8 cellular contexts compared by ENCODE assay signal in genomic region chr17:39979865-39980401, GRCh38. TPM values are rescaled to one million over a fixed set of nuclear protein-coding genes. Genes with fewer than 3 reads are reported as not detected.
DNase-seq lines count a peak whose midpoint lies in the region; ATAC-seq and TF ChIP-seq lines count a peak whose summit lies in the region.

No MANE protein-coding gene starts in this region.

- CTCF ChIA-PET in CD4-positive, alpha-beta memory T cell (lab: Charles Lee; ENCODE audit: partially characterized antibody), result interaction anchor here (0.9 to 8.5 kb wide), 20 partner anchors 11 to 432 kb away, joined by 3 to 197 read pairs (median 4); partner anchors contain the start of gene GSDMA
- CTCF ChIA-PET in Panc1 (lab: Charles Lee), result interaction anchor here (0.6 to 1.0 kb wide), 5 partner anchors 21 to 108 kb away, joined by 3 to 4 read pairs (median 3); no protein-coding TSS in a partner anchor

- peak overlapping the region; percentile 96 for H3K27ac ChIP-seq in CD4-positive, alpha-beta memory T cell (ENCODE audit: low read depth, low read length)
- H3K27ac ChIP-seq in Panc1 (ENCODE audit: low read length) (peak overlapping the region; percentile 67), right lobe of liver (peak overlapping the region in 2 of 3 donors; percentile 21 to 57), tibial nerve (peak overlapping the region; percentile 58 to 92 (median 88))

- peak overlapping the region; percentile 63 to 79 for H3K4me3 ChIP-seq in CD4-positive, alpha-beta memory T cell (ENCODE audit: low read length in 2 of 2)
- H3K4me3 ChIP-seq in Panc1 (ENCODE audit: low read depth in 2 of 2, low read length in 2 of 2) (peak overlapping the region; percentile 90 to 95), choroid plexus epithelial cell (ENCODE audit: low read depth, low read length) (peak overlapping the region; percentile 99), right lobe of liver (peak overlapping the region; percentile 25 to 93 (median 48)), tibial nerve (peak overlapping the region; percentile 20 to 95 (median 44))

- H3K27ac Mint-ChIP-seq in CD4-positive, alpha-beta memory T cell, result peak overlapping the region; percentile 94 to 98 (median 97)

- peak in 1 of 5 donors; percentile 45 for DNase-seq in CD4-positive, alpha-beta memory T cell
- peak; percentile 10 for DNase-seq in Panc1 (ENCODE audit: low read depth, low spot score)
- DNase-seq in choroid plexus epithelial cell (ENCODE audit: low read depth), result no peak
- no peak for DNase-seq in right lobe of liver
- DNase-seq in tibial nerve (ENCODE audit: low spot score in 2 of 2), result no peak
- DNase-seq in GM19240 (ENCODE audit: insufficient read length, low spot score), result no peak

- no peak for TF ChIP-seq CTCF in Panc1 (IDR thresholded peaks at IDR 0.05)
- peak; percentile 41 for TF ChIP-seq CTCF in choroid plexus epithelial cell (conservative IDR thresholded peaks at IDR 0.05; ENCODE audit: low read depth, low read length)
- TF ChIP-seq CTCF in right lobe of liver (IDR thresholded peaks at IDR 0.05), result no peak
- no peak for TF ChIP-seq CTCF in tibial nerve (IDR thresholded peaks at IDR 0.05)

- ATAC-seq in GM18873 (IDR thresholded peaks at IDR 0.05; ENCODE audit: low FRiP score, unreplicated experiment) (peak; percentile 9), HG03442 (IDR thresholded peaks at IDR 0.05; ENCODE audit: unreplicated experiment) (peak; percentile 9), Panc1 (peak; percentile 40), right lobe of liver (peak; percentile 4 to 25 (median 16))

- no peak for TF ChIP-seq EP300 in tibial nerve (IDR thresholded peaks at IDR 0.05)

- no peak for TF ChIP-seq POLR2A in right lobe of liver (IDR thresholded peaks at IDR 0.05)
- TF ChIP-seq POLR2A in tibial nerve (IDR thresholded peaks at IDR 0.05), result no peak

- H3K36me3 Mint-ChIP-seq in CD4-positive, alpha-beta memory T cell, result peaks cover 7 to 31% of the 10 kb centered on the region in 2 donors

- peaks cover 34% of the 10 kb centered on the region for H3K4me1 ChIP-seq in CD4-positive, alpha-beta memory T cell (ENCODE audit: insufficient read depth, low read length)
- H3K4me1 ChIP-seq in Panc1 (ENCODE audit: control insufficient read depth, insufficient read depth, low read length) (peaks cover 11% of the 10 kb centered on the region; the same call in 1 of the 2 replicates), right lobe of liver (peaks cover 0 to 14% (median 6%) of the 10 kb centered on the region in 4 donors), tibial nerve (peaks cover 0 to 35% (median 21%) of the 10 kb centered on the region in 4 donors)

- H3K9me3 ChIP-seq in CD4-positive, alpha-beta memory T cell (ENCODE audit: control insufficient read depth in 1 of 2, low read length in 2 of 2), result no peaks in the 10 kb centered on the region
- H3K9me3 ChIP-seq in Panc1 (ENCODE audit: control insufficient read depth, insufficient read depth, low read depth, low read length) (no peaks in the 10 kb centered on the region), right lobe of liver (no peaks in the 10 kb centered on the region), tibial nerve (no peaks in the 10 kb centered on the region)

- peaks cover 21 to 41% (median 32%) of the 10 kb centered on the region in 4 donors for H3K4me1 Mint-ChIP-seq in CD4-positive, alpha-beta memory T cell

- H3K9me3 Mint-ChIP-seq in CD4-positive, alpha-beta memory T cell, result no peaks in the 10 kb centered on the region

- 2% methylated on average over 11 of the region's 12 CpGs for WGBS in right lobe of liver (ENCODE audit: insufficient coverage, low coverage, low lambda C conversion rate, missing lambda C conversion rate)
- 1 to 2% methylated on average over 12 of the region's 12 CpGs for WGBS in tibial nerve, 2 donors

- H3K4me3 Mint-ChIP-seq in CD4-positive, alpha-beta memory T cell, result peak overlapping the region; percentile 91 to 98 (median 95)

- no peaks in the 10 kb centered on the region for H3K27me3 Mint-ChIP-seq in CD4-positive, alpha-beta memory T cell

- in situ Hi-C loops in Panc1 (cut with HindIII; ENCODE audit: low pct_unique_long_range_greater_than_20kb, low sequenced_read_pairs), result no loop called here

- no TSS peak for BruUV-seq in Panc1 (replicated peaks; lab: Mats Ljungman, UMichigan)

- POLR2A ChIA-PET in CD4-positive, alpha-beta memory T cell (lab: Charles Lee; ENCODE audit: partially characterized antibody), result interaction anchor here (0.6 to 3.7 kb wide), 30 partner anchors 10 to 1709 kb away, joined by 3 to 52 read pairs (median 5); partner anchors contain the start of genes EIF1, GSDMA, GSDMB and LRRC3C
- POLR2A ChIA-PET in Panc1 (lab: Charles Lee), result interaction anchor here (0.6 to 0.8 kb wide), 3 partner anchors 14 to 383 kb away, joined by 3 to 7 read pairs (median 4); no protein-coding TSS in a partner anchor

- H3K36me3 ChIP-seq in CD4-positive, alpha-beta memory T cell (ENCODE audit: insufficient read depth, low read length), result peaks cover 8% of the 10 kb centered on the region
- H3K36me3 ChIP-seq in Panc1 (ENCODE audit: control insufficient read depth, insufficient read depth, low read length) (peaks cover 3% of the 10 kb centered on the region), right lobe of liver (peaks cover 0 to 8% (median 5%) of the 10 kb centered on the region in 4 donors), tibial nerve (peaks cover 0 to 9% (median 7%) of the 10 kb centered on the region in 3 donors)

- intact Hi-C loops in CD4-positive, alpha-beta memory T cell (cut with micrococcal nuclease), result loop anchor here (1.0 to 5.0 kb wide), 13 partner anchors 21 to 519 kb away; partner anchors contain the start of genes CDK12, LRRC3C, MED24 and MIEN1
- intact Hi-C loops in Panc1 (cut with micrococcal nuclease; ENCODE audit: unreplicated experiment) (loop anchor here (10.0 kb wide), 1 partner anchor 105 kb away; no protein-coding TSS in a partner anchor), right lobe of liver (cut with DNase I) (loop anchor here in 1 of 2 donors (10.0 kb wide), 1 partner anchor 225 kb away; no protein-coding TSS in a partner anchor)

- H3K27me3 ChIP-seq in CD4-positive, alpha-beta memory T cell (ENCODE audit: insufficient read depth, low read length), result no peaks in the 10 kb centered on the region
- H3K27me3 ChIP-seq in Panc1 (ENCODE audit: control insufficient read depth, insufficient read depth, low read length) (peaks cover 9% of the 10 kb centered on the region), right lobe of liver (no peaks in the 10 kb centered on the region), tibial nerve (peaks cover 0 to 6% of the 10 kb centered on the region in 2 donors)

RNA-seq across cellular contexts. Expression of gene PSMD3, which starts 0.7 kb away (rescaled TPM):
- 10 to 100 TPM; 59.7 to 60.3 TPM for total RNA-seq in CD4-positive, alpha-beta memory T cell
- polyA plus RNA-seq in CD4-positive, alpha-beta memory T cell, result 10 to 100 TPM; 44.6 to 47.9 TPM
- 175 TPM for total RNA-seq in Panc1 (2021; ENCODE audit: unreplicated experiment)
- 244 TPM for polyA plus RNA-seq in Panc1 (2012; ENCODE audit: insufficient read length)
- 10 to 100 TPM; 58.3 to 85.3 (median 67.4) TPM for total RNA-seq in right lobe of liver
- total RNA-seq in tibial nerve, result 100 to 1,000 TPM in 1 of 4 donors, 10 to 100 TPM in 3; 64.7 to 109 (median 72.1) TPM

RNA-seq across cellular contexts. Expression of gene GSDMA, which starts 17.1 kb away (rescaled TPM):
- under 1 TPM; 0.23 to 0.25 TPM for total RNA-seq in CD4-positive, alpha-beta memory T cell
- 1 to 10 TPM in 1 of 2 donors, under 1 TPM in 1; 0.42 to 1.1 TPM for polyA plus RNA-seq in CD4-positive, alpha-beta memory T cell
- total RNA-seq in Panc1 (2021; ENCODE audit: unreplicated experiment) (not detected), right lobe of liver (under 1 TPM in 2 of 6 experiments, not detected in 4; 0.42 to 0.99 TPM), tibial nerve (under 1 TPM in 1 of 4 donors, not detected in 3; 0.20 TPM)
- polyA plus RNA-seq in Panc1 (2012; ENCODE audit: insufficient read length), result not detected

RNA-seq across cellular contexts. Expression of gene CSF3, which starts 35.3 kb away (rescaled TPM):
- not detected for total RNA-seq in CD4-positive, alpha-beta memory T cell
- polyA plus RNA-seq in CD4-positive, alpha-beta memory T cell, result not detected
- total RNA-seq in Panc1 (2021; ENCODE audit: unreplicated experiment) (not detected), right lobe of liver (under 1 TPM in 1 of 6 experiments, not detected in 5; 0.31 TPM), tibial nerve (1 to 10 TPM in 1 of 4 donors, under 1 TPM in 1, not detected in 2; 0.59 to 2.1 TPM)
- not detected for polyA plus RNA-seq in Panc1 (2012; ENCODE audit: insufficient read length)

RNA-seq across cellular contexts. Expression of gene LRRC3C, which starts 52.4 kb away (rescaled TPM):
- total RNA-seq in CD4-positive, alpha-beta memory T cell, result not detected
- not detected for polyA plus RNA-seq in CD4-positive, alpha-beta memory T cell
- not detected for total RNA-seq in Panc1 (2021; ENCODE audit: unreplicated experiment)
- polyA plus RNA-seq in Panc1 (2012; ENCODE audit: insufficient read length), result not detected
- total RNA-seq in right lobe of liver, result not detected
- not detected for total RNA-seq in tibial nerve

RNA-seq across cellular contexts. Expression of gene ORMDL3, which starts 52.5 kb away (rescaled TPM):
- 10 to 100 TPM; 79.6 to 87.2 TPM for total RNA-seq in CD4-positive, alpha-beta memory T cell
- polyA plus RNA-seq in CD4-positive, alpha-beta memory T cell, result 100 to 1,000 TPM in 1 of 2 donors, 10 to 100 TPM in 1; 90.4 to 161 TPM
- total RNA-seq in Panc1 (2021; ENCODE audit: unreplicated experiment) (55.1 TPM), right lobe of liver (100 to 1,000 TPM; 105 to 174 (median 128) TPM), tibial nerve (10 to 100 TPM; 45.7 to 88.2 (median 72.3) TPM)
- 104 TPM for polyA plus RNA-seq in Panc1 (2012; ENCODE audit: insufficient read length)

Comparison
In these comparisons a context has a peak if more than half of its experiments do, and no peak if none do; other contexts are left out.
1. H3K27ac ChIP-seq: peak in every context shown above with its lines; median percentile 96 in CD4-positive, alpha-beta memory T cell; 88 in tibial nerve; 67 in Panc1; 39 in right lobe of liver.
2. H3K4me3 ChIP-seq: peak in every context shown above with its lines; median percentile 99 in choroid plexus epithelial cell; 92 in Panc1; 71 in CD4-positive, alpha-beta memory T cell; 48 in right lobe of liver; 44 in tibial nerve.